Comparison of ENCODE assay signal across 1 cellular context in genomic region chr12:115313929-115314328, GRCh38.
TF ChIP-seq lines count a peak whose summit lies in the region.

No MANE protein-coding gene starts in this region.

TF ChIP-seq in HepG2, 621 proteins besides CTCF, POLR2A, EP300 and RAD21 (continued from another document and continues in another):
- no peak for TF ChIP-seq SOX13 (IDR thresholded peaks at IDR 0.05)
- TF ChIP-seq SOX13 (CRISPR knock-in tag; conservative IDR thresholded peaks at IDR 0.05 in 1 of 2, IDR thresholded peaks at IDR 0.05 in 1 of 2): peak in 1 of 2 experiments; percentile 79; a peak in 2 of 4 replicates
- TF ChIP-seq KDM6A (CRISPR knock-in tag; IDR thresholded peaks at IDR 0.05; ENCODE audit: low read depth): peak; percentile 51
- peak; percentile 89 for TF ChIP-seq SALL1 (CRISPR knock-in tag; IDR thresholded peaks at IDR 0.05)
- TF ChIP-seq MATR3 (CRISPR knock-in tag; IDR thresholded peaks at IDR 0.05): no peak
- peak; percentile 80; the same call in 1 of the 2 replicates for TF ChIP-seq SOX5 (CRISPR knock-in tag; IDR thresholded peaks at IDR 0.05; ENCODE audit: borderline replicate concordance)
- TF ChIP-seq DMAP1 (CRISPR knock-in tag; IDR thresholded peaks at IDR 0.05): no peak
- TF ChIP-seq, protein P1, sequence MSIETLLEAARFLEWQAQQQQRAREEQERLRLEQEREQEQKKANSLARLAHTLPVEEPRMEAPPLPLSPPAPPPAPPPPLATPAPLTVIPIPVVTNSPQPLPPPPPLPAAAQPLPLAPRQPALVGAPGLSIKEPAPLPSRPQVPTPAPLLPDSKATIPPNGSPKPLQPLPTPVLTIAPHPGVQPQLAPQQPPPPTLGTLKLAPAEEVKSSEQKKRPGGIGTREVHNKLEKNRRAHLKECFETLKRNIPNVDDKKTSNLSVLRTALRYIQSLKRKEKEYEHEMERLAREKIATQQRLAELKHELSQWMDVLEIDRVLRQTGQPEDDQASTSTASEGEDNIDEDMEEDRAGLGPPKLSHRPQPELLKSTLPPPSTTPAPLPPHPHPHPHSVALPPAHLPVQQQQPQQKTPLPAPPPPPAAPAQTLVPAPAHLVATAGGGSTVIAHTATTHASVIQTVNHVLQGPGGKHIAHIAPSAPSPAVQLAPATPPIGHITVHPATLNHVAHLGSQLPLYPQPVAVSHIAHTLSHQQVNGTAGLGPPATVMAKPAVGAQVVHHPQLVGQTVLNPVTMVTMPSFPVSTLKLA (IDR thresholded peaks at IDR 0.05): peak; percentile 84
- peak; percentile 45 for TF ChIP-seq ASH2L (IDR thresholded peaks at IDR 0.05; ENCODE audit: insufficient read length, low read depth, low read length)
- TF ChIP-seq MTA3 (CRISPR knock-in tag; IDR thresholded peaks at IDR 0.05): no peak
- TF ChIP-seq MIXL1 (CRISPR knock-in tag; IDR thresholded peaks at IDR 0.05): 0 out of 2 replicates have a peak, but pooled peaks have one; percentile 16
- TF ChIP-seq ZNF331 (CRISPR knock-in tag; IDR thresholded peaks at IDR 0.05): peak; percentile 86; the same call in 1 of the 2 replicates
- TF ChIP-seq WIZ (CRISPR knock-in tag; IDR thresholded peaks at IDR 0.05): no peak
- no peak for TF ChIP-seq GABPA (IDR thresholded peaks at IDR 0.05; ENCODE audit: low read depth, low read length)
- TF ChIP-seq GABPA (CRISPR knock-in tag; IDR thresholded peaks at IDR 0.05; ENCODE audit: low read depth): peak; percentile 68
- TF ChIP-seq, protein P2, sequence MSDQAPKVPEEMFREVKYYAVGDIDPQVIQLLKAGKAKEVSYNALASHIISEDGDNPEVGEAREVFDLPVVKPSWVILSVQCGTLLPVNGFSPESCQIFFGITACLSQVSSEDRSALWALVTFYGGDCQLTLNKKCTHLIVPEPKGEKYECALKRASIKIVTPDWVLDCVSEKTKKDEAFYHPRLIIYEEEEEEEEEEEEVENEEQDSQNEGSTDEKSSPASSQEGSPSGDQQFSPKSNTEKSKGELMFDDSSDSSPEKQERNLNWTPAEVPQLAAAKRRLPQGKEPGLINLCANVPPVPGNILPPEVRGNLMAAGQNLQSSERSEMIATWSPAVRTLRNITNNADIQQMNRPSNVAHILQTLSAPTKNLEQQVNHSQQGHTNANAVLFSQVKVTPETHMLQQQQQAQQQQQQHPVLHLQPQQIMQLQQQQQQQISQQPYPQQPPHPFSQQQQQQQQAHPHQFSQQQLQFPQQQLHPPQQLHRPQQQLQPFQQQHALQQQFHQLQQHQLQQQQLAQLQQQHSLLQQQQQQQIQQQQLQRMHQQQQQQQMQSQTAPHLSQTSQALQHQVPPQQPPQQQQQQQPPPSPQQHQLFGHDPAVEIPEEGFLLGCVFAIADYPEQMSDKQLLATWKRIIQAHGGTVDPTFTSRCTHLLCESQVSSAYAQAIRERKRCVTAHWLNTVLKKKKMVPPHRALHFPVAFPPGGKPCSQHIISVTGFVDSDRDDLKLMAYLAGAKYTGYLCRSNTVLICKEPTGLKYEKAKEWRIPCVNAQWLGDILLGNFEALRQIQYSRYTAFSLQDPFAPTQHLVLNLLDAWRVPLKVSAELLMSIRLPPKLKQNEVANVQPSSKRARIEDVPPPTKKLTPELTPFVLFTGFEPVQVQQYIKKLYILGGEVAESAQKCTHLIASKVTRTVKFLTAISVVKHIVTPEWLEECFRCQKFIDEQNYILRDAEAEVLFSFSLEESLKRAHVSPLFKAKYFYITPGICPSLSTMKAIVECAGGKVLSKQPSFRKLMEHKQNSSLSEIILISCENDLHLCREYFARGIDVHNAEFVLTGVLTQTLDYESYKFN (CRISPR knock-in tag; conservative IDR thresholded peaks at IDR 0.05): peak; percentile 70
- TF ChIP-seq, protein P3, sequence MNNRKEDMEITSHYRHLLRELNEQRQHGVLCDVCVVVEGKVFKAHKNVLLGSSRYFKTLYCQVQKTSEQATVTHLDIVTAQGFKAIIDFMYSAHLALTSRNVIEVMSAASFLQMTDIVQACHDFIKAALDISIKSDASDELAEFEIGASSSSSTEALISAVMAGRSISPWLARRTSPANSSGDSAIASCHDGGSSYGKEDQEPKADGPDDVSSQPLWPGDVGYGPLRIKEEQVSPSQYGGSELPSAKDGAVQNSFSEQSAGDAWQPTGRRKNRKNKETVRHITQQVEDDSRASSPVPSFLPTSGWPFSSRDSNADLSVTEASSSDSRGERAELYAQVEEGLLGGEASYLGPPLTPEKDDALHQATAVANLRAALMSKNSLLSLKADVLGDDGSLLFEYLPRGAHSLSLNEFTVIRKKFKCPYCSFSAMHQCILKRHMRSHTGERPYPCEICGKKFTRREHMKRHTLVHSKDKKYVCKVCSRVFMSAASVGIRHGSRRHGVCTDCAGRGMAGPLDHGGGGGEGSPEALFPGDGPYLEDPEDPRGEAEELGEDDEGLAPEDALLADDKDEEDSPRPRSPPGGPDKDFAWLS (CRISPR knock-in tag; IDR thresholded peaks at IDR 0.05; ENCODE audit: borderline replicate concordance): no peak
- peak; percentile 33; the same call in 1 of the 2 replicates for TF ChIP-seq HNF4G (IDR thresholded peaks at IDR 0.05; ENCODE audit: borderline replicate concordance, low read depth, low read length)
- TF ChIP-seq HNF4G (CRISPR knock-in tag; IDR thresholded peaks at IDR 0.05; ENCODE audit: borderline replicate concordance, low read depth): peak; percentile 67; the same call in 1 of the 2 replicates
- TF ChIP-seq, protein P4, sequence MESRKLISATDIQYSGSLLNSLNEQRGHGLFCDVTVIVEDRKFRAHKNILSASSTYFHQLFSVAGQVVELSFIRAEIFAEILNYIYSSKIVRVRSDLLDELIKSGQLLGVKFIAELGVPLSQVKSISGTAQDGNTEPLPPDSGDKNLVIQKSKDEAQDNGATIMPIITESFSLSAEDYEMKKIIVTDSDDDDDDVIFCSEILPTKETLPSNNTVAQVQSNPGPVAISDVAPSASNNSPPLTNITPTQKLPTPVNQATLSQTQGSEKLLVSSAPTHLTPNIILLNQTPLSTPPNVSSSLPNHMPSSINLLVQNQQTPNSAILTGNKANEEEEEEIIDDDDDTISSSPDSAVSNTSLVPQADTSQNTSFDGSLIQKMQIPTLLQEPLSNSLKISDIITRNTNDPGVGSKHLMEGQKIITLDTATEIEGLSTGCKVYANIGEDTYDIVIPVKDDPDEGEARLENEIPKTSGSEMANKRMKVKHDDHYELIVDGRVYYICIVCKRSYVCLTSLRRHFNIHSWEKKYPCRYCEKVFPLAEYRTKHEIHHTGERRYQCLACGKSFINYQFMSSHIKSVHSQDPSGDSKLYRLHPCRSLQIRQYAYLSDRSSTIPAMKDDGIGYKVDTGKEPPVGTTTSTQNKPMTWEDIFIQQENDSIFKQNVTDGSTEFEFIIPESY (CRISPR knock-in tag; IDR thresholded peaks at IDR 0.05): peak; percentile 68; the same call in 1 of the 2 replicates
- TF ChIP-seq HBP1 (CRISPR knock-in tag; IDR thresholded peaks at IDR 0.05; ENCODE audit: low read depth): peak; percentile 68; the same call in 1 of the 2 replicates
- 0 out of 2 replicates have a peak, but pooled peaks have one; percentile 24 for TF ChIP-seq HDAC2 (CRISPR knock-in tag; IDR thresholded peaks at IDR 0.05)
- peak; percentile 56; the same call in 1 of the 2 replicates for TF ChIP-seq FOXO1 (CRISPR knock-in tag; IDR thresholded peaks at IDR 0.05)
- no peak for TF ChIP-seq CEBPB (IDR thresholded peaks at IDR 0.05; ENCODE audit: borderline replicate concordance, low read depth, low read length)
- no peak for TF ChIP-seq ZNF235 (CRISPR knock-in tag; IDR thresholded peaks at IDR 0.05; ENCODE audit: borderline replicate concordance)
- peak; percentile 90 for TF ChIP-seq HNF4A (CRISPR knock-in tag; IDR thresholded peaks at IDR 0.05)
- 0 out of 2 replicates have a peak, but pooled peaks have one; percentile 40 for TF ChIP-seq MAFF (IDR thresholded peaks at IDR 0.05; ENCODE audit: low read depth, low read length)
- TF ChIP-seq ZNF430 (CRISPR knock-in tag; IDR thresholded peaks at IDR 0.05): 0 out of 2 replicates have a peak, but pooled peaks have one; percentile 20
- peak; percentile 82 for TF ChIP-seq MED1 (CRISPR knock-in tag; IDR thresholded peaks at IDR 0.05)
- TF ChIP-seq KDM2A (CRISPR knock-in tag; IDR thresholded peaks at IDR 0.05; ENCODE audit: borderline replicate concordance, low read depth): 0 out of 2 replicates have a peak, but pooled peaks have one; percentile 34
- TF ChIP-seq ZNF253 (CRISPR knock-in tag; IDR thresholded peaks at IDR 0.05; ENCODE audit: borderline replicate concordance): no peak
- TF ChIP-seq PRPF4 (IDR thresholded peaks at IDR 0.05; ENCODE audit: low read depth, low read length, poor library complexity, severe bottlenecking): no peak
- TF ChIP-seq ZNF644 (CRISPR knock-in tag; IDR thresholded peaks at IDR 0.05; ENCODE audit: low read depth): peak; percentile 87
- peak; percentile 82 for TF ChIP-seq SAP130 (CRISPR knock-in tag; IDR thresholded peaks at IDR 0.05; ENCODE audit: low read depth)
- peak; percentile 58; the same call in 1 of the 2 replicates for TF ChIP-seq NCOR1 (IDR thresholded peaks at IDR 0.05; ENCODE audit: borderline replicate concordance, low read length)
- TF ChIP-seq ZNF780A (CRISPR knock-in tag; IDR thresholded peaks at IDR 0.05): no peak
- no peak for TF ChIP-seq ZNF768 (CRISPR knock-in tag; IDR thresholded peaks at IDR 0.05)
- peak; percentile 90 for TF ChIP-seq GATAD2A (CRISPR knock-in tag; IDR thresholded peaks at IDR 0.05)
- 0 out of 4 replicates have a peak, but pooled peaks of 1 of the 2 experiments have one; percentile 18 for TF ChIP-seq HMGXB4 (CRISPR knock-in tag; IDR thresholded peaks at IDR 0.05; ENCODE audit: borderline replicate concordance in 1 of 2, low read depth in 1 of 2)
- TF ChIP-seq, protein P5, sequence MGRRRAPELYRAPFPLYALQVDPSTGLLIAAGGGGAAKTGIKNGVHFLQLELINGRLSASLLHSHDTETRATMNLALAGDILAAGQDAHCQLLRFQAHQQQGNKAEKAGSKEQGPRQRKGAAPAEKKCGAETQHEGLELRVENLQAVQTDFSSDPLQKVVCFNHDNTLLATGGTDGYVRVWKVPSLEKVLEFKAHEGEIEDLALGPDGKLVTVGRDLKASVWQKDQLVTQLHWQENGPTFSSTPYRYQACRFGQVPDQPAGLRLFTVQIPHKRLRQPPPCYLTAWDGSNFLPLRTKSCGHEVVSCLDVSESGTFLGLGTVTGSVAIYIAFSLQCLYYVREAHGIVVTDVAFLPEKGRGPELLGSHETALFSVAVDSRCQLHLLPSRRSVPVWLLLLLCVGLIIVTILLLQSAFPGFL (CRISPR knock-in tag; IDR thresholded peaks at IDR 0.05): no peak
- TF ChIP-seq, protein P6, sequence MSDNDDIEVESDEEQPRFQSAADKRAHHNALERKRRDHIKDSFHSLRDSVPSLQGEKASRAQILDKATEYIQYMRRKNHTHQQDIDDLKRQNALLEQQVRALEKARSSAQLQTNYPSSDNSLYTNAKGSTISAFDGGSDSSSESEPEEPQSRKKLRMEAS (IDR thresholded peaks at IDR 0.05): peak; percentile 74; the same call in 1 of the 2 replicates
- peak; percentile 51; the same call in 1 of the 2 replicates for TF ChIP-seq TGIF2 (CRISPR knock-in tag; IDR thresholded peaks at IDR 0.05)
- peak; percentile 70; the same call in 1 of the 2 replicates for TF ChIP-seq FOXK1 (CRISPR knock-in tag; IDR thresholded peaks at IDR 0.05; ENCODE audit: borderline replicate concordance, low read depth)
- TF ChIP-seq ZMYM2 (CRISPR knock-in tag; IDR thresholded peaks at IDR 0.05): 0 out of 2 replicates have a peak, but pooled peaks have one; percentile 27
- 0 out of 2 replicates have a peak, but pooled peaks have one; percentile 22 for TF ChIP-seq KAT8 (CRISPR knock-in tag; IDR thresholded peaks at IDR 0.05)
- 0 out of 2 replicates have a peak, but pooled peaks have one; percentile 35 for TF ChIP-seq ZBTB26 (CRISPR knock-in tag; IDR thresholded peaks at IDR 0.05; ENCODE audit: borderline replicate concordance)
- 0 out of 2 replicates have a peak, but pooled peaks have one; percentile 34 for TF ChIP-seq RCOR2 (CRISPR knock-in tag; IDR thresholded peaks at IDR 0.05)
- TF ChIP-seq TAF1 (CRISPR knock-in tag; IDR thresholded peaks at IDR 0.05): no peak
- TF ChIP-seq KDM4B (CRISPR knock-in tag; IDR thresholded peaks at IDR 0.05): peak; percentile 47; the same call in 1 of the 2 replicates
- TF ChIP-seq IKZF5 (CRISPR knock-in tag; IDR thresholded peaks at IDR 0.05): 0 out of 2 replicates have a peak, but pooled peaks have one; percentile 29
- no peak for TF ChIP-seq XRCC5 (optimal IDR thresholded peaks at IDR 0.05; ENCODE audit: low read length)
